Comparison of ENCODE assay signal across 2 cellular contexts in genomic region chr9:137234758-137235423, GRCh38.
TF ChIP-seq lines count a peak whose summit lies in the region.

No MANE protein-coding gene starts in this region.

TF ChIP-seq in GM12891, 5 proteins besides CTCF, POLR2A, EP300 and RAD21:
- TF ChIP-seq TAF1 (IDR thresholded peaks at IDR 0.05; ENCODE audit: low read depth, low read length) = no peak
- no peak for TF ChIP-seq PAX5 (IDR thresholded peaks at IDR 0.05; ENCODE audit: insufficient read depth, low read length, severe bottlenecking)
- TF ChIP-seq SPI1 (IDR thresholded peaks at IDR 0.05; ENCODE audit: low read depth, low read length) = 0 out of 2 replicates have a peak, but pooled peaks have one; percentile 18
- TF ChIP-seq POU2F2 (IDR thresholded peaks at IDR 0.05; ENCODE audit: low read depth, low read length) = no peak
- no peak for TF ChIP-seq POLR2AphosphoS5 (IDR thresholded peaks at IDR 0.05; ENCODE audit: low read depth, low read length)
TF ChIP-seq in GM12891: peak in this region for 1.

TF ChIP-seq in GM12878, 131 proteins besides CTCF, POLR2A, EP300 and RAD21:
- peak; percentile 89 for TF ChIP-seq MEF2B (IDR thresholded peaks at IDR 0.05; ENCODE audit: partially characterized antibody, poor library complexity, severe bottlenecking)
- TF ChIP-seq, protein P1, sequence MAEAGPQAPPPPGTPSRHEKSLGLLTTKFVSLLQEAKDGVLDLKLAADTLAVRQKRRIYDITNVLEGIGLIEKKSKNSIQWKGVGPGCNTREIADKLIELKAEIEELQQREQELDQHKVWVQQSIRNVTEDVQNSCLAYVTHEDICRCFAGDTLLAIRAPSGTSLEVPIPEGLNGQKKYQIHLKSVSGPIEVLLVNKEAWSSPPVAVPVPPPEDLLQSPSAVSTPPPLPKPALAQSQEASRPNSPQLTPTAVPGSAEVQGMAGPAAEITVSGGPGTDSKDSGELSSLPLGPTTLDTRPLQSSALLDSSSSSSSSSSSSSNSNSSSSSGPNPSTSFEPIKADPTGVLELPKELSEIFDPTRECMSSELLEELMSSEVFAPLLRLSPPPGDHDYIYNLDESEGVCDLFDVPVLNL (IDR thresholded peaks at IDR 0.05; ENCODE audit: low read depth, low read length) = no peak
- no peak for TF ChIP-seq BHLHE40 (IDR thresholded peaks at IDR 0.05; ENCODE audit: borderline replicate concordance in 1 of 2, low read depth in 2 of 2, low read length in 1 of 2)
- TF ChIP-seq PRDM15 (CRISPR knock-in tag; IDR thresholded peaks at IDR 0.05) = no peak
- 0 out of 2 replicates have a peak, but pooled peaks have one; percentile 32 for TF ChIP-seq DPF2 (IDR thresholded peaks at IDR 0.05)
- no peak for TF ChIP-seq ELK1 (IDR thresholded peaks at IDR 0.05; ENCODE audit: low read depth, low read length)
- TF ChIP-seq SUZ12 (IDR thresholded peaks at IDR 0.05; ENCODE audit: unreplicated experiment) = no peak
- no peak for TF ChIP-seq RAD51 (IDR thresholded peaks at IDR 0.05)
- TF ChIP-seq JUND (IDR thresholded peaks at IDR 0.05; ENCODE audit: low read depth, low read length) = no peak
- TF ChIP-seq NFXL1 (IDR thresholded peaks at IDR 0.05; ENCODE audit: borderline replicate concordance) = no peak
- no peak for TF ChIP-seq RBBP5 (conservative IDR thresholded peaks at IDR 0.05)
- TF ChIP-seq NR2F1 (conservative IDR thresholded peaks at IDR 0.05) = peak; percentile 39; the same call in 1 of the 2 replicates
- no peak for TF ChIP-seq CHD2 (IDR thresholded peaks at IDR 0.05; ENCODE audit: borderline replicate concordance, low read depth, low read length)
- peak; percentile 60; the same call in 1 of the 2 replicates for TF ChIP-seq SPI1 (IDR thresholded peaks at IDR 0.05; ENCODE audit: borderline replicate concordance, insufficient read depth, low read depth, low read length)
